In the genomic region with DNA sequence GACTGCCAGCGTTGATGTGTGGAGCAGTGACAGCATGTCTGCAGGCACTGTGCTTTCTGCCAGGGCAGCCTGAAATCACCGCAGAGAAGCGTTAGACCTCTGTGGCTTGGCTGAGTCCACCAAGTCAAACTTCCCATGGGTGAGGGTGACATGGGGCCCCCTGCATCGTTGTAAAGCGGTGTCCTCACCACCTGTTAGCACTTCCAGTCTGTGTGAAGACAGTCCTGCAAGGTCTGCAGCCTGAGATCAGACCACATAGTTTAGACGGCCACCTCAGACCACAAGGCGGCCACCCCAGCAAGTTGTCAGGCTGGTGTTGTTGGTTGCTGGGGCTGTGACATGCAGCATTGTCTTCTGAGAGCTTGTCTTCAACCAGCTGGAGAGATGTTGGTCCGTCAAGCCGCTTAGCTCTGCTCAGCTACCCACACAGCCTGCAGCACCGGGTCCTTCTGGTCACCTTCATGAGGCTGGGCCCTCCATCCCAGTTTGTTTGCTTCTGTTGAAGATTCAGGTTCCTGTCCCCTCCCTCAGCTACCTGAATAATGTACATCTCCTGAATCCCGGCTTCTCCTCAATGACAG, we compare ENCODE assay signal across 17 cellular contexts.
DNase-seq lines count a peak whose midpoint lies in the region; ATAC-seq, FAIRE-seq and TF ChIP-seq lines count a peak whose summit lies in the region.
"Had no signal": no experiment of that assay in that cellular context is flagged by ENCODE, and none has a peak within 500 bp of the region (broad histone marks: within the 10 kb centered on the region; RNA-seq: fewer than 3 reads in every experiment).

No MANE protein-coding gene starts in this region.

- no peaks in the 10 kb centered on the region for H3K23me2 ChIP-seq in H9 (ENCODE audit: insufficient read length, low read depth, low read length, poor library complexity, severe bottlenecking)

- no peaks in the 10 kb centered on the region for H4K20me1 ChIP-seq in H9 (ENCODE audit: control insufficient read depth, insufficient read depth, insufficient read length)

- no peak overlapping the region for H4K8ac ChIP-seq in H9 (replicated peaks; ENCODE audit: insufficient read length, low read depth, low read length)

- no peaks in the 10 kb centered on the region for H3K79me1 ChIP-seq in H9 (ENCODE audit: insufficient read depth, low read depth, low read length, poor library complexity, severe bottlenecking)

- peak in 1 of 5 donors; percentile 60 for DNase-seq in CD4-positive, alpha-beta memory T cell
- DNase-seq in H9 (no peak), kidney (no peak)
- peak in 1 of 10 donors; percentile 40 for DNase-seq in naive thymus-derived CD8-positive, alpha-beta T cell
- DNase-seq in activated CD4-positive, CD25-positive, alpha-beta regulatory T cell (lab: John Stamatoyannopoulos, UW), result no peak
- DNase-seq in activated CD4-positive, CD25-positive, alpha-beta regulatory T cell treated with anti-CD3 and anti-CD28 coated beads, Interleukin-2, amount 50 U/mL, for 72 hours, result no peak
- DNase-seq: activated CD4-positive, alpha-beta T cell treated with anti-CD3 and anti-CD28 coated beads, Interleukin-2, amount 10 ng/mL, durations not matched to agents 7 days and 5 days; CD4-positive, CD25-positive, alpha-beta regulatory T cell; colonic mucosa; GDM1; Karpas-422; NCI-H2081; stimulated activated CD4-positive, alpha-beta T cell treated with anti-CD3 and anti-CD28 coated beads, Interleukin-2, amount 100 ng/mL, for 24 hours had no signal

- no peak overlapping the region for H2BK120ac ChIP-seq in H9 (ENCODE audit: low read depth, low read length, poor library complexity, severe bottlenecking)

- no peak overlapping the region for H4K91ac ChIP-seq in H9 (ENCODE audit: insufficient read length, low read depth, low read length)

- peak overlapping the region; percentile 30 for H2BK12ac ChIP-seq in H9 (ENCODE audit: insufficient read length, low read depth, low read length)

- no peak overlapping the region for H2BK15ac ChIP-seq in H9 (ENCODE audit: low read depth, low read length)

- H3K4me2 ChIP-seq in H9 (ENCODE audit: insufficient read depth, insufficient read length, low read length), result no peak overlapping the region

- H3K4me1 Mint-ChIP-seq in CD4-positive, alpha-beta memory T cell, result peaks cover 17 to 47% (median 24%) of the 10 kb centered on the region in 4 donors
- peaks cover 13 to 19% of the 10 kb centered on the region in 2 experiments for H3K4me1 Mint-ChIP-seq in H9
- peaks cover 7 to 66% (median 31%) of the 10 kb centered on the region in 4 donors for H3K4me1 Mint-ChIP-seq in naive thymus-derived CD8-positive, alpha-beta T cell

- H3K4me1 ChIP-seq in CD4-positive, alpha-beta memory T cell (ENCODE audit: insufficient read depth, low read length), result peaks cover 43% of the 10 kb centered on the region
- H3K4me1 ChIP-seq in H9 (ENCODE audit: insufficient read depth, low read length) (0 out of 2 replicates have a peak, but pooled peaks cover 4% of the 10 kb centered on the region), kidney (ENCODE audit: control insufficient read depth in 1 of 2, insufficient read depth in 1 of 2, low read depth in 1 of 2, low read length in 2 of 2) (peaks cover 0 to 4% of the 10 kb centered on the region in 2 donors)
- H3K4me1 ChIP-seq: colonic mucosa had no signal

- H2AK5ac ChIP-seq in H9 (ENCODE audit: insufficient read length, low read length), result no peak overlapping the region

- H3K56ac ChIP-seq in H9 (ENCODE audit: insufficient read length, low read depth, low read length), result no peak overlapping the region

- no peak overlapping the region for H3K4me3 ChIP-seq in CD4-positive, alpha-beta memory T cell (ENCODE audit: low read length in 2 of 2)
- no peak overlapping the region for H3K4me3 ChIP-seq in kidney (ENCODE audit: low read length in 2 of 2)
- H3K4me3 ChIP-seq: colonic mucosa had no signal

- peak in 1 of 2 donors; percentile 10 for ATAC-seq in naive thymus-derived CD8-positive, alpha-beta T cell
- no peak for ATAC-seq in GM18858 (IDR thresholded peaks at IDR 0.05; ENCODE audit: unreplicated experiment)
- ATAC-seq: SK-N-SH treated with all-trans-retinoic acid at 6 μM for 48 hours had no signal

- H3K23ac ChIP-seq in H9 (ENCODE audit: insufficient read length, low read depth, low read length), result no peak overlapping the region

- no peak overlapping the region for H3K4ac ChIP-seq in H9 (ENCODE audit: low read depth, low read length)

- CTCF ChIA-PET in CD4-positive, alpha-beta memory T cell (lab: Charles Lee; ENCODE audit: partially characterized antibody), result interaction anchor here (1.4 to 9.7 kb wide), 8 partner anchors 13 to 208 kb away, joined by 4 to 135 read pairs (median 7); no protein-coding TSS in a partner anchor

- POLR2A ChIA-PET in CD4-positive, alpha-beta memory T cell (lab: Charles Lee; ENCODE audit: partially characterized antibody), result interaction anchor here (0.7 to 3.3 kb wide), 4 partner anchors 10 to 101 kb away, joined by 3 to 21 read pairs (median 7); no protein-coding TSS in a partner anchor
- POLR2A ChIA-PET in naive thymus-derived CD8-positive, alpha-beta T cell (lab: Charles Lee), result interaction anchor here (0.8 to 2.8 kb wide), 4 partner anchors 12 to 43 kb away, joined by 3 to 14 read pairs (median 4); partner anchors contain the start of gene TARP

- no peaks in the 10 kb centered on the region for H3K27me3 Mint-ChIP-seq in CD4-positive, alpha-beta memory T cell
- H3K27me3 Mint-ChIP-seq in H9 (ENCODE audit: low read depth), result no peaks in the 10 kb centered on the region
- no peaks in the 10 kb centered on the region for H3K27me3 Mint-ChIP-seq in naive thymus-derived CD8-positive, alpha-beta T cell
- H3K27me3 Mint-ChIP-seq: activated CD4-positive, alpha-beta T cell treated with anti-CD3 and anti-CD28 coated beads, Interleukin-2, amount 10 ng/mL, durations not matched to agents 7 days and 5 days; CD4-positive, CD25-positive, alpha-beta regulatory T cell had no signal

- peak overlapping the region in 6 of 7 donors; percentile 63 to 89 (median 76) for H3K27ac Mint-ChIP-seq in CD4-positive, alpha-beta memory T cell
- H3K27ac Mint-ChIP-seq in H9, result no peak overlapping the region
- H3K27ac Mint-ChIP-seq in naive thymus-derived CD8-positive, alpha-beta T cell, result peak overlapping the region in 8 of 10 donors; percentile 29 to 97 (median 86)
- H3K27ac Mint-ChIP-seq: memory B cell had no signal

- no CpG with 5 or more reads among the region's 11 CpGs for WGBS in H9 (ENCODE audit: extremely low coverage, insufficient read length, low lambda C conversion rate)

- H3K14ac ChIP-seq in H9 (ENCODE audit: insufficient read depth, low read length), result no peak overlapping the region; the same call in 1 of the 2 replicates

- H3K18ac ChIP-seq in H9 (ENCODE audit: insufficient read length, low read depth, low read length), result peak overlapping the region; percentile 47

- H3T11ph ChIP-seq in H9 (ENCODE audit: low read length), result no peak overlapping the region

- H3K4me3 Mint-ChIP-seq in CD4-positive, alpha-beta memory T cell, result peak overlapping the region; percentile 42 to 87 (median 71)
- no peak overlapping the region for H3K4me3 Mint-ChIP-seq in H9
- peak overlapping the region; percentile 12 to 88 (median 70) for H3K4me3 Mint-ChIP-seq in naive thymus-derived CD8-positive, alpha-beta T cell
- H3K4me3 Mint-ChIP-seq: activated CD4-positive, alpha-beta T cell treated with anti-CD3 and anti-CD28 coated beads, Interleukin-2, amount 10 ng/mL, durations not matched to agents 7 days and 5 days; memory B cell had no signal

- H3K27me3 ChIP-seq in CD4-positive, alpha-beta memory T cell (ENCODE audit: insufficient read depth, low read length), result no peaks in the 10 kb centered on the region
- no peaks in the 10 kb centered on the region for H3K27me3 ChIP-seq in H9 (ENCODE audit: insufficient read depth, low read length)
- H3K27me3 ChIP-seq: colonic mucosa had no signal

- H3K9me3 Mint-ChIP-seq in CD4-positive, alpha-beta memory T cell, result no peaks in the 10 kb centered on the region
- no peaks in the 10 kb centered on the region for H3K9me3 Mint-ChIP-seq in H9
- H3K9me3 Mint-ChIP-seq in naive thymus-derived CD8-positive, alpha-beta T cell, result no peaks in the 10 kb centered on the region
- H3K9me3 Mint-ChIP-seq: activated CD4-positive, alpha-beta T cell treated with anti-CD3 and anti-CD28 coated beads, Interleukin-2, amount 10 ng/mL, durations not matched to agents 7 days and 5 days; CD4-positive, CD25-positive, alpha-beta regulatory T cell; memory B cell had no signal

- intact Hi-C loops in CD4-positive, alpha-beta memory T cell (cut with micrococcal nuclease), result loop anchor here (2.0 to 5.0 kb wide), 2 partner anchors 13 to 85 kb away; no protein-coding TSS in a partner anchor
- intact Hi-C loops in kidney (cut with DNase I), result no loop called here

- H3K36me3 ChIP-seq in CD4-positive, alpha-beta memory T cell (ENCODE audit: insufficient read depth, low read length), result no peaks in the 10 kb centered on the region
- no peaks in the 10 kb centered on the region for H3K36me3 ChIP-seq in kidney (ENCODE audit: control insufficient read depth in 1 of 2, insufficient read depth in 2 of 2, low read length in 2 of 2)
- H3K36me3 ChIP-seq: colonic mucosa had no signal

- H2BK20ac ChIP-seq in H9 (ENCODE audit: low read depth, low read length, poor library complexity, severe bottlenecking), result no peak overlapping the region

- H2AFZ ChIP-seq in H9 (ENCODE audit: low read length), result no peak overlapping the region

- H3K9ac ChIP-seq in H9 (ENCODE audit: extremely low read depth, insufficient read length, low read length), result no peak overlapping the region
- H3K9ac ChIP-seq in kidney (ENCODE audit: low read length in 2 of 2), result no peak overlapping the region

- FAIRE-seq in kidney (lab: Jason Lieb, UNC), result no peak

- H3K79me2 ChIP-seq in H9 (ENCODE audit: insufficient read depth, low read length), result no peaks in the 10 kb centered on the region

- H3K27ac ChIP-seq in CD4-positive, alpha-beta memory T cell (ENCODE audit: low read depth, low read length), result no peak overlapping the region
- H3K27ac ChIP-seq in H9 (ENCODE audit: insufficient read length, low read depth, low read length) (no peak overlapping the region), VCaP (peak overlapping the region; percentile 100), kidney (ENCODE audit: low read depth in 2 of 2, low read length in 2 of 2) (no peak overlapping the region)
- H3K27ac ChIP-seq: colonic mucosa had no signal

- no peak overlapping the region for H2BK5ac ChIP-seq in H9 (ENCODE audit: insufficient read length, low read length)

- H4K5ac ChIP-seq in H9 (ENCODE audit: insufficient read length, low read depth, low read length), result no peak overlapping the region

- TF ChIP-seq CTCF in H9 (conservative IDR thresholded peaks at IDR 0.05) (no peak), VCaP (conservative IDR thresholded peaks at IDR 0.05) (0 out of 2 replicates have a peak, but pooled peaks have one; percentile 16), kidney (IDR thresholded peaks at IDR 0.05; ENCODE audit: borderline replicate concordance, extremely low read depth, insufficient read depth) (no peak)

- no peaks in the 10 kb centered on the region for H3K9me3 ChIP-seq in CD4-positive, alpha-beta memory T cell (ENCODE audit: control insufficient read depth in 1 of 2, low read length in 2 of 2)
- H3K9me3 ChIP-seq in H9 (ENCODE audit: control insufficient read depth, low read depth, low read length) (no peaks in the 10 kb centered on the region), kidney (ENCODE audit: control insufficient read depth in 1 of 2, low read length in 2 of 2) (no peaks in the 10 kb centered on the region)
- H3K9me3 ChIP-seq: colonic mucosa had no signal

- H3K36me3 Mint-ChIP-seq in CD4-positive, alpha-beta memory T cell, result no peaks in the 10 kb centered on the region
- no peaks in the 10 kb centered on the region for H3K36me3 Mint-ChIP-seq in H9 (ENCODE audit: insufficient read depth in 1 of 3, low read depth in 3 of 3)
- H3K36me3 Mint-ChIP-seq in naive thymus-derived CD8-positive, alpha-beta T cell, result no peaks in the 10 kb centered on the region
- H3K36me3 Mint-ChIP-seq: CD4-positive, CD25-positive, alpha-beta regulatory T cell; memory B cell had no signal

Comparison
In these comparisons a context has a peak if more than half of its experiments do, and no peak if none do; other contexts are left out.
1. H3K27ac Mint-ChIP-seq: peak in CD4-positive, alpha-beta memory T cell (6 of 7) and naive thymus-derived CD8-positive, alpha-beta T cell (8 of 10); none in H9 (0 of 3).
2. H3K4me3 Mint-ChIP-seq: peak in CD4-positive, alpha-beta memory T cell (8 of 8) and naive thymus-derived CD8-positive, alpha-beta T cell (10 of 10); none in H9 (0 of 2).